13 cellular contexts compared by ENCODE assay signal in genomic region chr12:56836317-56836716, GRCh38.
DNase-seq lines count a peak whose midpoint lies in the region; ATAC-seq and TF ChIP-seq lines count a peak whose summit lies in the region.
"Had no signal": no experiment of that assay in that cellular context is flagged by ENCODE, and none has a peak within 500 bp of the region (broad histone marks: within the 10 kb centered on the region; RNA-seq: fewer than 3 reads in every experiment).

No MANE protein-coding gene starts in this region.

- H3K4me3 ChIP-seq in SK-N-SH (ENCODE audit: low read depth in 2 of 2, low read length in 1 of 2), result no peak overlapping the region
- H3K4me3 ChIP-seq: tibial nerve had no signal

- TF ChIP-seq CTCF in SK-N-SH (IDR thresholded peaks at IDR 0.05), result no peak

- H3K27me3 Mint-ChIP-seq in activated naive CD8-positive, alpha-beta T cell treated with anti-CD3 and anti-CD28 coated beads, Interleukin-2, amount 10 ng/mL, durations not matched to agents 7 days and 5 days, result peaks cover 9% of the 10 kb centered on the region
- H3K27me3 Mint-ChIP-seq in activated naive CD8-positive, alpha-beta T cell treated with anti-CD3 and anti-CD28 coated beads for 36 hours, result no peaks in the 10 kb centered on the region

- POLR2A ChIA-PET in activated naive CD8-positive, alpha-beta T cell treated with anti-CD3 and anti-CD28 coated beads, Interleukin-2, amount 10 ng/mL, durations not matched to agents 7 days and 5 days (lab: Charles Lee), result no interaction called here
- POLR2A ChIA-PET in SK-N-SH (lab: Yijun Ruan, JAX), result no interaction called here

- peaks cover 0 to 3% of the 10 kb centered on the region in 2 experiments; a peak in 2 of 4 replicates for H3K4me1 ChIP-seq in SK-N-SH (ENCODE audit: control insufficient read depth in 1 of 2, insufficient read depth in 2 of 2, low read depth in 1 of 2, low read length in 1 of 2)

- H3K27ac Mint-ChIP-seq in activated naive CD8-positive, alpha-beta T cell treated with anti-CD3 and anti-CD28 coated beads, Interleukin-2, amount 10 ng/mL, durations not matched to agents 7 days and 5 days, result peak overlapping the region; percentile 6
- no peak overlapping the region for H3K27ac Mint-ChIP-seq in activated naive CD8-positive, alpha-beta T cell treated with anti-CD3 and anti-CD28 coated beads for 36 hours

- no peaks in the 10 kb centered on the region for H3K9me2 ChIP-seq in SK-N-SH

- intact Hi-C loops in left cardiac atrium (cut with DNase I), result loop anchor here in 1 of 2 donors (10.0 kb wide), 1 partner anchor 148 kb away; no protein-coding TSS in a partner anchor

- DNase-seq in activated naive CD8-positive, alpha-beta T cell treated with anti-CD3 and anti-CD28 coated beads, Interleukin-2, amount 10 ng/mL, durations not matched to agents 7 days and 5 days, result no peak
- no peak for DNase-seq in activated naive CD8-positive, alpha-beta T cell treated with anti-CD3 and anti-CD28 coated beads for 36 hours
- DNase-seq in SK-N-SH (no peak), left cardiac atrium (peak; percentile 53), NCI-H1436 (lab: John Stamatoyannopoulos, UW) (no peak)
- DNase-seq: C1 segment of cervical spinal cord; effector CD8-positive, alpha-beta T cell; midbrain; NCI-H1092 had no signal

- H3K27me3 ChIP-seq in SK-N-SH (ENCODE audit: insufficient read depth), result no peaks in the 10 kb centered on the region; the same call in 1 of the 2 replicates
- H3K27me3 ChIP-seq: tibial nerve had no signal

- H3K79me2 ChIP-seq in SK-N-SH (ENCODE audit: insufficient read depth), result no peaks in the 10 kb centered on the region

- H3K9me3 ChIP-seq in SK-N-SH, result no peaks in the 10 kb centered on the region
- H3K9me3 ChIP-seq: tibial nerve had no signal

- peaks cover 12% of the 10 kb centered on the region for H3K4me1 Mint-ChIP-seq in activated naive CD8-positive, alpha-beta T cell treated with anti-CD3 and anti-CD28 coated beads, Interleukin-2, amount 10 ng/mL, durations not matched to agents 7 days and 5 days
- peaks cover 13% of the 10 kb centered on the region for H3K4me1 Mint-ChIP-seq in activated naive CD8-positive, alpha-beta T cell treated with anti-CD3 and anti-CD28 coated beads for 36 hours

- H4K20me1 ChIP-seq in SK-N-SH (ENCODE audit: insufficient read depth), result no peaks in the 10 kb centered on the region

- peaks cover 1% of the 10 kb centered on the region for H3K9me3 Mint-ChIP-seq in activated naive CD8-positive, alpha-beta T cell treated with anti-CD3 and anti-CD28 coated beads, Interleukin-2, amount 10 ng/mL, durations not matched to agents 7 days and 5 days
- H3K9me3 Mint-ChIP-seq in activated naive CD8-positive, alpha-beta T cell treated with anti-CD3 and anti-CD28 coated beads for 36 hours, result peaks cover 6% of the 10 kb centered on the region

- no peaks in the 10 kb centered on the region for H3K36me3 ChIP-seq in SK-N-SH (replicated peaks in 1 of 2; ENCODE audit: control insufficient read depth in 1 of 2, insufficient read depth in 2 of 2, low read length in 1 of 2)
- H3K36me3 ChIP-seq: tibial nerve had no signal

- CTCF ChIA-PET in SK-N-SH (lab: Yijun Ruan, JAX), result no interaction called here

- ATAC-seq in activated naive CD8-positive, alpha-beta T cell treated with anti-CD3 and anti-CD28 coated beads, Interleukin-2, amount 10 ng/mL, durations not matched to agents 7 days and 5 days (ENCODE audit: low read depth), result no peak
- peak; percentile 39 to 51 for ATAC-seq in left cardiac atrium
- no peak for ATAC-seq in GM19452 (IDR thresholded peaks at IDR 0.05; ENCODE audit: unreplicated experiment)
- no peak for ATAC-seq in GM18870 (IDR thresholded peaks at IDR 0.05; ENCODE audit: unreplicated experiment)
- ATAC-seq in GM18909 (IDR thresholded peaks at IDR 0.05; ENCODE audit: poor library complexity, unreplicated experiment), result no peak

- H3K4me3 Mint-ChIP-seq in activated naive CD8-positive, alpha-beta T cell treated with anti-CD3 and anti-CD28 coated beads, Interleukin-2, amount 10 ng/mL, durations not matched to agents 7 days and 5 days, result no peak overlapping the region
- H3K4me3 Mint-ChIP-seq in activated naive CD8-positive, alpha-beta T cell treated with anti-CD3 and anti-CD28 coated beads for 36 hours, result no peak overlapping the region

- 14% methylated on average over 3 of the region's 3 CpGs for WGBS in SK-N-SH (ENCODE audit: low lambda C conversion rate)

- no peak for TF ChIP-seq RAD21 in SK-N-SH (IDR thresholded peaks at IDR 0.05; ENCODE audit: low read length)

- peaks cover 1% of the 10 kb centered on the region for H3K36me3 Mint-ChIP-seq in activated naive CD8-positive, alpha-beta T cell treated with anti-CD3 and anti-CD28 coated beads, Interleukin-2, amount 10 ng/mL, durations not matched to agents 7 days and 5 days
- H3K36me3 Mint-ChIP-seq in activated naive CD8-positive, alpha-beta T cell treated with anti-CD3 and anti-CD28 coated beads for 36 hours, result no peaks in the 10 kb centered on the region

- H3K9ac ChIP-seq in SK-N-SH, result no peak overlapping the region

- H3F3A ChIP-seq in SK-N-SH (replicated peaks; ENCODE audit: insufficient read depth), result peaks cover 4% of the 10 kb centered on the region

- no peak for TF ChIP-seq EP300 in SK-N-SH (IDR thresholded peaks at IDR 0.05; ENCODE audit: borderline replicate concordance in 1 of 2, low read depth in 1 of 2, low read length in 1 of 2)

- H2AFZ ChIP-seq in SK-N-SH (ENCODE audit: low read depth), result no peak overlapping the region

- 0 out of 2 replicates have a peak overlapping the region, but pooled peaks have one; percentile 50 for H3K4me2 ChIP-seq in SK-N-SH

- no peak overlapping the region for H3K27ac ChIP-seq in SK-N-SH (ENCODE audit: low read depth in 2 of 2, low read length in 1 of 2)
- H3K27ac ChIP-seq: tibial nerve had no signal

TF ChIP-seq in SK-N-SH, 30 proteins besides CTCF, POLR2A, EP300 and RAD21:
- 0 out of 2 replicates have a peak, but pooled peaks have one; percentile 8 for TF ChIP-seq TCF12 (IDR thresholded peaks at IDR 0.05)
- peak; percentile 65 for TF ChIP-seq NFIC (IDR thresholded peaks at IDR 0.05; ENCODE audit: borderline replicate concordance)
- no peak for TF ChIP-seq GATA2 (CRISPR knock-in tag; IDR thresholded peaks at IDR 0.05)
TF ChIP-seq in SK-N-SH: peak in this region for 2.

Comparison
In these comparisons a context has a peak if more than half of its experiments do, and no peak if none do; other contexts are left out.
1. ATAC-seq: peak in left cardiac atrium (2 of 2); none in activated naive CD8-positive, alpha-beta T cell treated with anti-CD3 and anti-CD28 coated beads, Interleukin-2, amount 10 ng/mL, durations not matched to agents 7 days and 5 days (single experiment), GM19452 (single experiment), GM18870 (single experiment) and GM18909 (single experiment).